Comparison of ENCODE assay signal across 9 cellular contexts in genomic region chrX:67545772-67546495, GRCh38. TPM values are rescaled to one million over a fixed set of nuclear protein-coding genes. Genes with fewer than 3 reads are reported as not detected.
DNase-seq lines count a peak whose midpoint lies in the region; ATAC-seq, FAIRE-seq and TF ChIP-seq lines count a peak whose summit lies in the region.
"Had no signal": no experiment of that assay in that cellular context is flagged by ENCODE, and none has a peak within 500 bp of the region (broad histone marks: within the 10 kb centered on the region; RNA-seq: fewer than 3 reads in every experiment).

No MANE protein-coding gene starts in this region.

- ATAC-seq in activated naive CD8-positive, alpha-beta T cell treated with anti-CD3 and anti-CD28 coated beads, Interleukin-2, amount 50 U/mL, for 24 hours: no peak
- peak; percentile 67 for ATAC-seq in aorta (ENCODE audit: low FRiP score)

- H3K4me1 ChIP-seq in H1 (replicated peaks in 1 of 4; ENCODE audit: control insufficient read depth in 3 of 4, insufficient read depth in 4 of 4, low read length in 3 of 4) (peaks cover 0 to 7% (median 2%) of the 10 kb centered on the region in 4 experiments; a peak in 2 of 7 replicates), mesodermal cell (ENCODE audit: control insufficient read depth, insufficient read depth, low read length, poor library complexity, severe bottlenecking) (no peaks in the 10 kb centered on the region), aorta (ENCODE audit: control insufficient read depth in 1 of 2, insufficient read depth in 2 of 2, low read length in 2 of 2) (no peaks in the 10 kb centered on the region)

- no peak overlapping the region for H2AFZ ChIP-seq in H1 (ENCODE audit: low read length)

- H3K18ac ChIP-seq in H1 (ENCODE audit: extremely low read depth, low read length): no peak overlapping the region; the same call in 1 of the 2 replicates

- peak overlapping the region; percentile 79 to 88 for H3K4me2 ChIP-seq in H1 (ENCODE audit: insufficient read depth in 1 of 2, low read depth in 2 of 2, low read length in 2 of 2)

- peak overlapping the region in 1 of 4 experiments; percentile 22; a peak in 1 of 7 replicates for H3K9ac ChIP-seq in H1 (replicated peaks in 1 of 4; ENCODE audit: extremely low read depth in 1 of 4, low read depth in 3 of 4, low read length in 3 of 4)

- H2BK15ac ChIP-seq in H1 (ENCODE audit: low read length): 0 out of 2 replicates have a peak overlapping the region, but pooled peaks have one; percentile 29

- peak overlapping the region; percentile 79; the same call in 1 of the 2 replicates for H4K8ac ChIP-seq in H1 (ENCODE audit: extremely low read depth, insufficient read depth, low read length)

- H3K4me3 Mint-ChIP-seq in activated naive CD8-positive, alpha-beta T cell: peak overlapping the region; percentile 23
- no peak overlapping the region for H3K4me3 Mint-ChIP-seq in activated naive CD8-positive, alpha-beta T cell treated with anti-CD3 and anti-CD28 coated beads, Interleukin-2, amount 50 U/mL, for 24 hours

- POLR2A ChIA-PET in H1 (lab: Charles Lee; ENCODE audit: partially characterized antibody): interaction anchor here (0.9 kb wide), 1 partner anchor 12 kb away, joined by 3 read pairs; no protein-coding TSS in a partner anchor

- CTCF ChIA-PET in H1 (lab: Charles Lee; ENCODE audit: partially characterized antibody): interaction anchor here (1.3 kb wide), 1 partner anchor 9 kb away, joined by 4 read pairs; no protein-coding TSS in a partner anchor

- peaks cover 2% of the 10 kb centered on the region in 2 experiments for H4K20me1 ChIP-seq in H1 (replicated peaks in 1 of 2; ENCODE audit: control insufficient read depth in 1 of 2, insufficient read depth in 2 of 2, low read length in 2 of 2)

- H3K14ac ChIP-seq in H1 (ENCODE audit: insufficient read length): no peak overlapping the region

- H3K36me3 ChIP-seq in H1 (ENCODE audit: control insufficient read depth in 2 of 4, insufficient read depth in 4 of 4, low read length in 3 of 4): no peaks in the 10 kb centered on the region
- H3K36me3 ChIP-seq in mesodermal cell (ENCODE audit: control insufficient read depth, insufficient read depth, low read length): no peaks in the 10 kb centered on the region
- H3K36me3 ChIP-seq in aorta (ENCODE audit: control insufficient read depth in 1 of 2, insufficient read depth in 2 of 2, low read length in 1 of 2): no peaks in the 10 kb centered on the region

- no peak for FAIRE-seq in H1 (lab: Jason Lieb, UNC)
- FAIRE-seq: G401.6 had no signal

- H4K91ac ChIP-seq in H1 (replicated peaks; ENCODE audit: insufficient read length, low read length): no peak overlapping the region

- no peak overlapping the region for H3K27ac Mint-ChIP-seq in activated naive CD8-positive, alpha-beta T cell
- no peak overlapping the region for H3K27ac Mint-ChIP-seq in activated naive CD8-positive, alpha-beta T cell treated with anti-CD3 and anti-CD28 coated beads, Interleukin-2, amount 50 U/mL, for 24 hours

- H2AK5ac ChIP-seq in H1 (ENCODE audit: low read depth, low read length): no peak overlapping the region

- H3K9me3 Mint-ChIP-seq in activated naive CD8-positive, alpha-beta T cell (ENCODE audit: low read depth): no peaks in the 10 kb centered on the region
- no peaks in the 10 kb centered on the region for H3K9me3 Mint-ChIP-seq in activated naive CD8-positive, alpha-beta T cell treated with anti-CD3 and anti-CD28 coated beads, Interleukin-2, amount 50 U/mL, for 24 hours

- no peak overlapping the region for H3K56ac ChIP-seq in H1 (replicated peaks; ENCODE audit: insufficient read length, low read depth, low read length)

- no peak overlapping the region for H2BK5ac ChIP-seq in H1 (ENCODE audit: low read depth, low read length)

- H3K27me3 Mint-ChIP-seq in activated naive CD8-positive, alpha-beta T cell: peaks cover 8% of the 10 kb centered on the region
- peaks cover 23% of the 10 kb centered on the region for H3K27me3 Mint-ChIP-seq in activated naive CD8-positive, alpha-beta T cell treated with anti-CD3 and anti-CD28 coated beads, Interleukin-2, amount 50 U/mL, for 24 hours

- TF ChIP-seq EP300 in H1 (IDR thresholded peaks at IDR 0.05; ENCODE audit: borderline replicate concordance in 1 of 2, low read depth in 2 of 2, low read length in 2 of 2): no peak

- intact Hi-C loops in aorta (cut with DNase I): loop anchor here in 1 of 2 donors (10.0 kb wide), 1 partner anchor 179 kb away; no protein-coding TSS in a partner anchor

- no peak for TF ChIP-seq POLR2A in H1 (IDR thresholded peaks at IDR 0.05; ENCODE audit: control extremely low read depth in 1 of 2, low read depth in 2 of 2, low read length in 2 of 2)

- H3K9me3 ChIP-seq in H1 (ENCODE audit: insufficient read depth in 2 of 2, low read depth in 1 of 2, low read length in 1 of 2) (no peaks in the 10 kb centered on the region), mesodermal cell (ENCODE audit: control insufficient read depth, low read length) (no peaks in the 10 kb centered on the region), aorta (ENCODE audit: control insufficient read depth, low read length) (no peaks in the 10 kb centered on the region)

- H3K4ac ChIP-seq in H1 (replicated peaks; ENCODE audit: insufficient read length, low read depth, low read length): no peak overlapping the region

- H4K5ac ChIP-seq in H1 (ENCODE audit: insufficient read length, low read depth, low read length): no peak overlapping the region

- H3K4me1 Mint-ChIP-seq in activated naive CD8-positive, alpha-beta T cell (ENCODE audit: low read depth): peaks cover 7% of the 10 kb centered on the region
- H3K4me1 Mint-ChIP-seq in activated naive CD8-positive, alpha-beta T cell treated with anti-CD3 and anti-CD28 coated beads, Interleukin-2, amount 50 U/mL, for 24 hours: no peaks in the 10 kb centered on the region

- H3K27ac ChIP-seq in H1 (ENCODE audit: low read depth, low read length) (no peak overlapping the region), mesodermal cell (ENCODE audit: low read depth, low read length, severe bottlenecking) (no peak overlapping the region), aorta (ENCODE audit: low read depth in 1 of 2, low read length in 2 of 2) (no peak overlapping the region)

- no peak for TF ChIP-seq CTCF in H1 (IDR thresholded peaks at IDR 0.05; ENCODE audit: control extremely low read depth in 1 of 3, insufficient read depth in 1 of 3, low read depth in 1 of 3, low read length in 3 of 3)

- peaks cover 0 to 31% of the 10 kb centered on the region in 2 experiments; a peak in 2 of 4 replicates for H3K79me2 ChIP-seq in H1 (ENCODE audit: control insufficient read depth in 1 of 2, insufficient read depth in 2 of 2, low read length in 2 of 2)

- no peak for TF ChIP-seq RAD21 in H1 (IDR thresholded peaks at IDR 0.05 in 1 of 2, conservative IDR thresholded peaks at IDR 0.05 in 1 of 2; ENCODE audit: low read depth in 2 of 2, low read length in 2 of 2)

- H2BK120ac ChIP-seq in H1 (replicated peaks; ENCODE audit: low read depth, low read length): no peak overlapping the region

- no peak overlapping the region for H2BK12ac ChIP-seq in H1 (ENCODE audit: low read depth, low read length)

- H3K4me3 ChIP-seq in H1 (ENCODE audit: extremely low read depth in 1 of 4, insufficient read depth in 2 of 4, low read depth in 3 of 4, low read length in 4 of 4) (peak overlapping the region; percentile 51 to 80 (median 60)), mesodermal cell (ENCODE audit: extremely low read depth, insufficient read depth, low read length, poor library complexity, severe bottlenecking) (peak overlapping the region; percentile 38), aorta (ENCODE audit: low read length in 2 of 2) (peak overlapping the region; percentile 52 to 60)

- H2BK20ac ChIP-seq in H1 (ENCODE audit: low read length): no peak overlapping the region

- 2% methylated on average over 8 of the region's 46 CpGs; no CpG with 5 or more reads in 1 of the 2 experiments for whole genome bisulfite sequencing in H1 (ENCODE audit: extremely low coverage in 1 of 2, insufficient coverage in 1 of 2, insufficient read length in 1 of 2, insufficient replicate concordance in 2 of 2, low coverage in 1 of 2, low lambda C conversion rate in 2 of 2, missing lambda C conversion rate in 1 of 2), 2 experiments
- 4% methylated on average over 4 of the region's 46 CpGs; no CpG with 5 or more reads in 1 of the 2 experiments for WGBS in mesodermal cell (ENCODE audit: insufficient coverage in 2 of 2), 2 experiments
- 3 to 43% methylated on average over 31 to 46 of the region's 46 CpGs for WGBS in aorta, 2 donors

- H3K27me3 ChIP-seq in H1 (replicated peaks in 1 of 4; ENCODE audit: control insufficient read depth in 3 of 4, extremely low read depth in 1 of 4, insufficient read depth in 3 of 4, low read length in 3 of 4) (peaks cover 0 to 6% (median 3%) of the 10 kb centered on the region in 4 experiments; a peak in 2 of 7 replicates), aorta (ENCODE audit: control insufficient read depth in 1 of 2, insufficient read depth in 2 of 2, low read length in 1 of 2) (no peaks in the 10 kb centered on the region)

- H3K36me3 Mint-ChIP-seq in activated naive CD8-positive, alpha-beta T cell: no peaks in the 10 kb centered on the region
- H3K36me3 Mint-ChIP-seq in activated naive CD8-positive, alpha-beta T cell treated with anti-CD3 and anti-CD28 coated beads, Interleukin-2, amount 50 U/mL, for 24 hours (ENCODE audit: low read depth): no peaks in the 10 kb centered on the region

- DNase-seq in activated naive CD8-positive, alpha-beta T cell treated with anti-CD3 and anti-CD28 coated beads, Interleukin-2, amount 50 U/mL, for 24 hours: no peak
- DNase-seq in H1 (ENCODE audit: low read depth in 1 of 2, low spot score in 2 of 2) (peak in 1 of 2 experiments; percentile 50), aorta (peak; percentile 58 to 85), NCI-H345 treated with DMSO at 0.1 percent for 48 hours (lab: John Stamatoyannopoulos, UW; ENCODE audit: unreplicated experiment) (no peak), HUDEP-2 (lab: John Stamatoyannopoulos, UW; ENCODE audit: unreplicated experiment in 76 of 76) (no peak), NCI-H1436 treated with DMSO at 0.1 percent for 48 hours (lab: John Stamatoyannopoulos, UW) (no peak)

- H3K23ac ChIP-seq in H1 (ENCODE audit: insufficient read length): no peak overlapping the region

- H3K79me1 ChIP-seq in H1 (ENCODE audit: low read depth, low read length): no peaks in the 10 kb centered on the region

- H3K23me2 ChIP-seq in H1 (ENCODE audit: low read depth, low read length): peaks cover 10% of the 10 kb centered on the region; the same call in 1 of the 2 replicates

RNA-seq across cellular contexts. Expression of gene AR, which starts 2.1 kb away (rescaled TPM):
- total RNA-seq in H1 (2021; fragmentation: NEBNext Ultra II Directional; extraction: Animal tissue kit (Norgen Biotek cat#: 25700)): 10.6 and 10.7 TPM in 2 replicates
- 7.1 and 7.2 TPM in 2 replicates for polyA plus RNA-seq in H1 (2011; rRNA removed)
- polyA plus RNA-seq in H1 (2011; cell fraction: cytosol; rRNA removed): 3.6 TPM
- polyA plus RNA-seq in H1 (2011; cell fraction: nucleus; rRNA removed): 25.4 TPM
- 4.4 to 5.9 TPM (median 5.4 TPM) in 4 replicates for polyA plus RNA-seq in H1 (2012, experiment 1 of 2)
- 0.98 TPM for polyA plus RNA-seq in H1 (2012, experiment 2 of 2)
- polyA plus RNA-seq in H1 (2013, experiment 1 of 2): 6.6 TPM
- 5.9 TPM for polyA plus RNA-seq in H1 (2013, experiment 2 of 2)
- polyA minus RNA-seq in H1 (2011; rRNA and poly(A)+ RNA removed): 32.3 and 38.9 TPM in 2 replicates
- 9.0 TPM for polyA minus RNA-seq in H1 (2011; cell fraction: cytosol; rRNA and poly(A)+ RNA removed)
- 38.2 TPM for polyA minus RNA-seq in H1 (2011; cell fraction: nucleus; rRNA and poly(A)+ RNA removed)
- 3.6 TPM for polyA plus RNA-seq in mesodermal cell (2013, experiment 1 of 2)
- polyA plus RNA-seq in mesodermal cell (2013, experiment 2 of 2): 2.2 TPM
- total RNA-seq in aorta: 10 to 100 TPM; 12.8 to 17.9 TPM
- polyA plus RNA-seq in aorta: 1 to 10 TPM; 1.6 to 5.0 TPM

Comparison
In these comparisons a context has a peak if more than half of its experiments do, and no peak if none do; other contexts are left out.
1. DNase-seq: peak in aorta (2 of 2); none in activated naive CD8-positive, alpha-beta T cell treated with anti-CD3 and anti-CD28 coated beads, Interleukin-2, amount 50 U/mL, for 24 hours (single experiment), NCI-H345 treated with DMSO at 0.1 percent for 48 hours (single experiment), HUDEP-2 (0 of 76) and NCI-H1436 treated with DMSO at 0.1 percent for 48 hours (single experiment).
2. Peak in every context shown above with its lines, with median percentiles within 50 percentile points of each other: H3K4me3 ChIP-seq.